ENCODE assay signal across 1 cellular context in the genomic region with DNA sequence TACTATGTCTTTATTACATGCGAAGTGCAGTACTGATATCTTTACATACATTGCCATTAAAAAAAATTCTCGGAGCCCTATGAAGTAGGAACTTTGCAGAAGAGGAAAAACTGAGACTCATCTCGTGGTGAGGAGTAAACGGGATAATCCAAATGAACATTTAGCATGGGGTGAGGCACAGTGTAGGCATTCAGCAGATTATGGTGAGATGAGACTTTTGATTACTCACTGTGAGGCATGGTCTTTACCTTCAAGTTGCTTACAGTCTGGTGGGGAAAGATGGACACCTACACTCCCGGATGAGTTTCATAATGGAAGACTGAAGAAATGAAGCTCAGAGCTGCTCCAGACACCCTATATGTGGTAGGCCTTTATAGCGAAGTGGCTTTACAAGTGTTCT.
TF ChIP-seq lines count a peak whose summit lies in the region.

No MANE protein-coding gene starts in this region.

TF ChIP-seq in endothelial cell of umbilical vein, 7 proteins besides CTCF, POLR2A, EP300 and RAD21 (continued from another document):
- TF ChIP-seq EZH2 (IDR thresholded peaks at IDR 0.05; ENCODE audit: borderline replicate concordance, low read depth, low read length, severe bottlenecking), result no peak
- TF ChIP-seq MYC (IDR thresholded peaks at IDR 0.05; ENCODE audit: low read depth, low read length), result no peak
